ENCODE assay signal across 10 cellular contexts in genomic region chr4:183600189-183600685, GRCh38. TPM values are rescaled to one million over a fixed set of nuclear protein-coding genes. Genes with fewer than 3 reads are reported as not detected.
A peak's percentile ranks its signal among the peaks of the same experiment; 100 is the strongest.
DNase-seq lines count a peak whose midpoint lies in the region; ATAC-seq and TF ChIP-seq lines count a peak whose summit lies in the region.
"Had no signal": no experiment of that assay in that cellular context is flagged by ENCODE, and none has a peak within 500 bp of the region (broad histone marks: within the 10 kb centered on the region; RNA-seq: fewer than 3 reads in every experiment).

No MANE protein-coding gene starts in this region.

- H3K9me3 Mint-ChIP-seq in natural killer cell: no peaks in the 10 kb centered on the region
- H3K9me3 Mint-ChIP-seq: stimulated activated effector memory CD8-positive, alpha-beta T cell treated with anti-CD3 and anti-CD28 coated beads, Interleukin-12 subunit alpha, Interleukin-12 subunit beta, amount 100 ng/mL, for 72 hours had no signal

- H3K4me3 ChIP-seq in OCI-LY7 (ENCODE audit: low read depth, low read length, poor library complexity, severe bottlenecking) (no peak overlapping the region), epithelial cell of proximal tubule (ENCODE audit: low read depth, low read length) (no peak overlapping the region)

- CTCF ChIA-PET in OCI-LY7 (lab: Charles Lee; ENCODE audit: unreplicated experiment): no interaction called here

- no peak overlapping the region for H3K4me2 ChIP-seq in OCI-LY7 (ENCODE audit: low read length)

- no peaks in the 10 kb centered on the region for H3K36me3 ChIP-seq in OCI-LY7 (ENCODE audit: insufficient read depth, low read length)

- no peaks in the 10 kb centered on the region for H3K9me2 ChIP-seq in OCI-LY7 (ENCODE audit: insufficient read depth, low read length)

- no peaks in the 10 kb centered on the region for H4K20me1 ChIP-seq in OCI-LY7 (ENCODE audit: insufficient read depth, low read length)

- no peak overlapping the region for H3K27ac Mint-ChIP-seq in natural killer cell
- H3K27ac Mint-ChIP-seq: stimulated activated effector memory CD8-positive, alpha-beta T cell treated with anti-CD3 and anti-CD28 coated beads, Interleukin-12 subunit alpha, Interleukin-12 subunit beta, amount 100 ng/mL, for 72 hours had no signal

- H2AFZ ChIP-seq in OCI-LY7 (ENCODE audit: low read length): 0 out of 2 replicates have a peak overlapping the region, but pooled peaks have one; percentile 0

- POLR2A ChIA-PET in OCI-LY7 (lab: Charles Lee): interaction anchor here (0.6 kb wide), 1 partner anchor 9 kb away, joined by 3 read pairs; no protein-coding TSS in a partner anchor

- H3K36me3 Mint-ChIP-seq in natural killer cell: no peaks in the 10 kb centered on the region
- H3K36me3 Mint-ChIP-seq: stimulated activated effector memory CD8-positive, alpha-beta T cell treated with anti-CD3 and anti-CD28 coated beads, Interleukin-12 subunit alpha, Interleukin-12 subunit beta, amount 100 ng/mL, for 72 hours had no signal

- H3K4me1 Mint-ChIP-seq in natural killer cell: no peaks in the 10 kb centered on the region
- H3K4me1 Mint-ChIP-seq: stimulated activated effector memory CD8-positive, alpha-beta T cell treated with anti-CD3 and anti-CD28 coated beads, Interleukin-12 subunit alpha, Interleukin-12 subunit beta, amount 100 ng/mL, for 72 hours had no signal

- peak; percentile 5 for DNase-seq in stimulated activated CD4-positive, alpha-beta T cell treated with anti-CD3 and anti-CD28 coated beads, Interleukin-4, amount 100 ng/mL, for 1 hour
- DNase-seq in stimulated activated CD4-positive, alpha-beta T cell treated with anti-CD3 and anti-CD28 coated beads, Interleukin-15, amount 100 ng/mL, for 24 hours: no peak
- peak; percentile 21 for DNase-seq in OCI-LY7 (ENCODE audit: low spot score)
- DNase-seq in epithelial cell of proximal tubule (ENCODE audit: low read depth): no peak
- no peak for DNase-seq in midbrain (lab: John Stamatoyannopoulos, UW)
- DNase-seq in effector CD8-positive, alpha-beta T cell (lab: John Stamatoyannopoulos, UW): no peak
- DNase-seq in kidney glomerular epithelial cell (lab: John Stamatoyannopoulos, UW): no peak
- no peak for DNase-seq in natural killer cell
- DNase-seq: glutamatergic neuron had no signal

- TF ChIP-seq CTCF in OCI-LY7 (conservative IDR thresholded peaks at IDR 0.05; ENCODE audit: low read length) (peak; percentile 66), epithelial cell of proximal tubule (conservative IDR thresholded peaks at IDR 0.05; ENCODE audit: low read depth, low read length) (peak; percentile 71), natural killer cell (IDR thresholded peaks at IDR 0.05) (no peak)

- ATAC-seq in natural killer cell: no peak
- ATAC-seq: stimulated activated effector memory CD8-positive, alpha-beta T cell treated with anti-CD3 and anti-CD28 coated beads, Interleukin-12 subunit alpha, Interleukin-12 subunit beta, amount 100 ng/mL, for 72 hours had no signal

- H3K4me3 Mint-ChIP-seq in natural killer cell: no peak overlapping the region
- H3K4me3 Mint-ChIP-seq: stimulated activated effector memory CD8-positive, alpha-beta T cell treated with anti-CD3 and anti-CD28 coated beads, Interleukin-12 subunit alpha, Interleukin-12 subunit beta, amount 100 ng/mL, for 72 hours had no signal

- H3K27ac ChIP-seq in OCI-LY7 (ENCODE audit: low read depth, low read length, poor library complexity, severe bottlenecking): no peak overlapping the region

- peaks cover 0 to 4% of the 10 kb centered on the region in 2 donors for H3K27me3 Mint-ChIP-seq in natural killer cell (ENCODE audit: low read depth in 2 of 2)

- BruUV-seq in OCI-LY7 (replicated peaks; lab: Mats Ljungman, UMichigan): no TSS peak

- no peaks in the 10 kb centered on the region for H3K79me2 ChIP-seq in OCI-LY7 (ENCODE audit: insufficient read depth, low read depth, low read length)

- intact Hi-C loops in OCI-LY7 (cut with micrococcal nuclease; ENCODE audit: unreplicated experiment): loop anchor here (1.0 kb wide), 1 partner anchor 128 kb away; no protein-coding TSS in a partner anchor
- intact Hi-C loops in natural killer cell (cut with micrococcal nuclease): no loop called here

- H3K4me1 ChIP-seq in OCI-LY7 (ENCODE audit: insufficient read depth, low read length, poor library complexity, severe bottlenecking): peaks cover 7% of the 10 kb centered on the region

- no peaks in the 10 kb centered on the region for H3K9me3 ChIP-seq in OCI-LY7 (ENCODE audit: low read length)

RNA-seq across cellular contexts. Expression of gene RWDD4, which starts 58.7 kb away (rescaled TPM):
- 14.4 and 20.4 TPM in 2 replicates for total RNA-seq in OCI-LY7 (2014; rRNA removed; shearing (Covaris generic))
- total RNA-seq in OCI-LY7 (2022): 26.4 and 27.6 TPM in 2 replicates
- 17.2 and 24.2 TPM in 2 replicates for total RNA-seq in epithelial cell of proximal tubule
- total RNA-seq in natural killer cell: 10 to 100 TPM; 14.3 to 20.7 (median 17.6) TPM

RNA-seq across cellular contexts. Expression of gene TRAPPC11, which starts 58.9 kb away (rescaled TPM):
- 27.8 and 35.9 TPM in 2 replicates for total RNA-seq in OCI-LY7 (2014; rRNA removed; shearing (Covaris generic))
- total RNA-seq in OCI-LY7 (2022) (35.7 and 40.4 TPM in 2 replicates), epithelial cell of proximal tubule (15.8 and 38.1 TPM in 2 replicates), natural killer cell (10 to 100 TPM; 33.4 to 41.7 (median 36.8) TPM)

Comparison
In these comparisons a context has a peak if more than half of its experiments do, and no peak if none do; other contexts are left out.
1. DNase-seq: peak in stimulated activated CD4-positive, alpha-beta T cell treated with anti-CD3 and anti-CD28 coated beads, Interleukin-4, amount 100 ng/mL, for 1 hour (single experiment) and OCI-LY7 (single experiment); none in stimulated activated CD4-positive, alpha-beta T cell treated with anti-CD3 and anti-CD28 coated beads, Interleukin-15, amount 100 ng/mL, for 24 hours (single experiment), epithelial cell of proximal tubule (single experiment), midbrain (single experiment), effector CD8-positive, alpha-beta T cell (single experiment), kidney glomerular epithelial cell (single experiment) and natural killer cell (single experiment).